1 cellular context compared by ENCODE assay signal in genomic region chr5:75511435-75512382, GRCh38.
A peak's percentile ranks its signal among the peaks of the same experiment; 100 is the strongest.
TF ChIP-seq lines count a peak whose summit lies in the region.

A gene with protein sequence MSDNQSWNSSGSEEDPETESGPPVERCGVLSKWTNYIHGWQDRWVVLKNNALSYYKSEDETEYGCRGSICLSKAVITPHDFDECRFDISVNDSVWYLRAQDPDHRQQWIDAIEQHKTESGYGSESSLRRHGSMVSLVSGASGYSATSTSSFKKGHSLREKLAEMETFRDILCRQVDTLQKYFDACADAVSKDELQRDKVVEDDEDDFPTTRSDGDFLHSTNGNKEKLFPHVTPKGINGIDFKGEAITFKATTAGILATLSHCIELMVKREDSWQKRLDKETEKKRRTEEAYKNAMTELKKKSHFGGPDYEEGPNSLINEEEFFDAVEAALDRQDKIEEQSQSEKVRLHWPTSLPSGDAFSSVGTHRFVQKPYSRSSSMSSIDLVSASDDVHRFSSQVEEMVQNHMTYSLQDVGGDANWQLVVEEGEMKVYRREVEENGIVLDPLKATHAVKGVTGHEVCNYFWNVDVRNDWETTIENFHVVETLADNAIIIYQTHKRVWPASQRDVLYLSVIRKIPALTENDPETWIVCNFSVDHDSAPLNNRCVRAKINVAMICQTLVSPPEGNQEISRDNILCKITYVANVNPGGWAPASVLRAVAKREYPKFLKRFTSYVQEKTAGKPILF (minus strand): TSS chr5:75511629. CDS start chr5:75511207, 422 bp downstream.
Gene POLK, plus strand, starts transcription at chr5:75511891.

TF ChIP-seq in GM12878, 131 proteins besides CTCF, POLR2A, EP300 and RAD21 (continued from another document):
- TF ChIP-seq RELB (IDR thresholded peaks at IDR 0.05; ENCODE audit: low read depth) (peak; percentile 84), STAT1 (conservative IDR thresholded peaks at IDR 0.05) (0 out of 2 replicates have a peak, but pooled peaks have one; percentile 66), TARDBP (IDR thresholded peaks at IDR 0.05; ENCODE audit: borderline replicate concordance) (peak; percentile 80), SREBF1 (IDR thresholded peaks at IDR 0.05; ENCODE audit: low read length) (peak; percentile 48; the same call in 1 of the 2 replicates), ATF7 (IDR thresholded peaks at IDR 0.05; ENCODE audit: low read depth) (peak; percentile 68), PBX3 (IDR thresholded peaks at IDR 0.05; ENCODE audit: insufficient replicate concordance, low read depth, low read length) (no peak), ZNF207 (IDR thresholded peaks at IDR 0.05; ENCODE audit: borderline replicate concordance) (0 out of 2 replicates have a peak, but pooled peaks have one; percentile 56), NBN (IDR thresholded peaks at IDR 0.05) (peak; percentile 83), EED (IDR thresholded peaks at IDR 0.05; ENCODE audit: low read depth) (peak; percentile 98), MEF2A (IDR thresholded peaks at IDR 0.05; ENCODE audit: insufficient read depth, low read depth, low read length) (0 out of 2 replicates have a peak, but pooled peaks have one; percentile 28), ZNF622 (IDR thresholded peaks at IDR 0.05) (no peak), REST (IDR thresholded peaks at IDR 0.05; ENCODE audit: low read depth, low read length) (no peak)
- TF ChIP-seq, protein P1, sequence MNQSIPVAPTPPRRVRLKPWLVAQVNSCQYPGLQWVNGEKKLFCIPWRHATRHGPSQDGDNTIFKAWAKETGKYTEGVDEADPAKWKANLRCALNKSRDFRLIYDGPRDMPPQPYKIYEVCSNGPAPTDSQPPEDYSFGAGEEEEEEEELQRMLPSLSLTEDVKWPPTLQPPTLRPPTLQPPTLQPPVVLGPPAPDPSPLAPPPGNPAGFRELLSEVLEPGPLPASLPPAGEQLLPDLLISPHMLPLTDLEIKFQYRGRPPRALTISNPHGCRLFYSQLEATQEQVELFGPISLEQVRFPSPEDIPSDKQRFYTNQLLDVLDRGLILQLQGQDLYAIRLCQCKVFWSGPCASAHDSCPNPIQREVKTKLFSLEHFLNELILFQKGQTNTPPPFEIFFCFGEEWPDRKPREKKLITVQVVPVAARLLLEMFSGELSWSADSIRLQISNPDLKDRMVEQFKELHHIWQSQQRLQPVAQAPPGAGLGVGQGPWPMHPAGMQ (IDR thresholded peaks at IDR 0.05; ENCODE audit: borderline replicate concordance), result no peak
TF ChIP-seq in GM12878: peak in this region for 42.
